ENCODE assay signal across 1 cellular context in genomic region chr5:947626-948471, GRCh38.
A peak's percentile ranks its signal among the peaks of the same experiment; 100 is the strongest.
TF ChIP-seq lines count a peak whose summit lies in the region.

No MANE protein-coding gene starts in this region.

TF ChIP-seq in GM12878, 131 proteins besides CTCF, POLR2A, EP300 and RAD21:
- TF ChIP-seq NFIC (IDR thresholded peaks at IDR 0.05; ENCODE audit: low read depth, low read length) (no peak), ASH2L (IDR thresholded peaks at IDR 0.05; ENCODE audit: borderline replicate concordance, low read depth) (no peak), MTA3 (IDR thresholded peaks at IDR 0.05; ENCODE audit: borderline replicate concordance, low read length) (no peak), SRF (IDR thresholded peaks at IDR 0.05; ENCODE audit: low read depth in 2 of 2, low read length in 2 of 2) (no peak), MEF2B (IDR thresholded peaks at IDR 0.05; ENCODE audit: partially characterized antibody, poor library complexity, severe bottlenecking) (peak; percentile 57)
- TF ChIP-seq, protein P1, sequence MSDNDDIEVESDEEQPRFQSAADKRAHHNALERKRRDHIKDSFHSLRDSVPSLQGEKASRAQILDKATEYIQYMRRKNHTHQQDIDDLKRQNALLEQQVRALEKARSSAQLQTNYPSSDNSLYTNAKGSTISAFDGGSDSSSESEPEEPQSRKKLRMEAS (IDR thresholded peaks at IDR 0.05; ENCODE audit: low read depth, low read length): no peak
